ENCODE assay signal across 19 cellular contexts in the genomic region with DNA sequence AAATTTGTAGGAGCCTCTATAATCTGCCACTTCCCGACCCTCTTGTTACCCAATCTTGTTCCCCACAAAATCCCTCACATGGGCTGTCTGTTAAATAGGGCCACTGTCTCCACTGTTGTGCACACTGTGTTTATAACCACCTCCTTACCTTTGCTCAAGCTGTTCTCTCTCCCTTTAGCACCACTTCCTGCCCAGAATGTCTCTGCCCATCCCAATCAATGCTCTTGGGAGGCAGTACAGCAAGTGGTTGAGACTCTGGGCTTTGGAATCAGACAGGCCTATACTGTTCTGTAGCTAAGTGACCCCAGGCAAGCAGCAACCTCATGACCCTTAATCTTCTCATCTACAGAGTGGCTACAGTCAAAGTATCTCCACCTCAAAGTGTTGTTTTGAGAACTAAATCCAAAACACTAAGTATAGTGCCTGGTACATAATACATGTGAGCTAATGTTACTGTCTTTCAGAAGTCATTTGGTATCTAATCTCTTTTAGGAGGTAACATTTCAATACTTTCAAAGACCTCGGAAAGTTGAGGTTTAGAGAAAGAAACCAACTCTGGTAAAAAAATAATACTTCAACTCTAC. TPM values are rescaled to one million over a fixed set of nuclear protein-coding genes. Genes with fewer than 3 reads are reported as not detected.
DNase-seq lines count a peak whose midpoint lies in the region; ATAC-seq and TF ChIP-seq lines count a peak whose summit lies in the region.
"Had no signal": no experiment of that assay in that cellular context is flagged by ENCODE, and none has a peak within 500 bp of the region (broad histone marks: within the 10 kb centered on the region; RNA-seq: fewer than 3 reads in every experiment).

No MANE protein-coding gene starts in this region.

- H3K4me1 ChIP-seq in CD4-positive, CD25-positive, alpha-beta regulatory T cell (ENCODE audit: control insufficient read depth, insufficient read depth, low read length, poor library complexity, severe bottlenecking), result peaks cover 74% of the 10 kb centered on the region
- peaks cover 2% of the 10 kb centered on the region for H3K4me1 ChIP-seq in IMR-90 (ENCODE audit: control insufficient read depth, insufficient read depth, low read length)
- no peaks in the 10 kb centered on the region for H3K4me1 ChIP-seq in mucosa of descending colon (ENCODE audit: low read depth)
- no peaks in the 10 kb centered on the region for H3K4me1 ChIP-seq in vagina
- no peaks in the 10 kb centered on the region for H3K4me1 ChIP-seq in foreskin keratinocyte
- H3K4me1 ChIP-seq: HAP-1, parathyroid adenoma, sigmoid colon, uterus had no signal

- peak in 2 of 3 donors; percentile 26 to 64 for DNase-seq in CD4-positive, CD25-positive, alpha-beta regulatory T cell
- DNase-seq in IMR-90, result no peak
- peak; percentile 47 for DNase-seq in activated CD8-positive, alpha-beta T cell treated with anti-CD3 and anti-CD28 coated beads, Interleukin-2, amount 10 ng/mL, durations not matched to agents 7 days and 5 days
- no peak for DNase-seq in mucosa of descending colon
- no peak for DNase-seq in vagina (ENCODE audit: extremely low spot score in 2 of 2)
- no peak for DNase-seq in foreskin keratinocyte
- DNase-seq in SKM-1 (lab: John Stamatoyannopoulos, UW; ENCODE audit: unreplicated experiment), result no peak
- DNase-seq: activated effector memory CD4-positive, alpha-beta T cell treated with Interleukin-2 at 50 U/mL for 16 hours; heart left ventricle; Kasumi-1; NCI-H1105; NCI-H526 treated with DMSO at 0.1 percent for 48 hours; sigmoid colon; stimulated activated CD4-positive, alpha-beta T cell treated with anti-CD3 and anti-CD28 coated beads, Interleukin-1b, Interleukin-23, amount 100 ng/mL, for 48 hours; uterus had no signal

- H2BK15ac ChIP-seq in IMR-90 (ENCODE audit: low read depth, low read length), result no peak overlapping the region

- dilution Hi-C loops in IMR-90 (cut with HindIII; ENCODE audit: low sequenced_read_pairs, unreplicated experiment), result no loop called here

- TF ChIP-seq RAD21 in IMR-90 (IDR thresholded peaks at IDR 0.05; ENCODE audit: low read length), result no peak

- TF ChIP-seq CTCF in IMR-90 (conservative IDR thresholded peaks at IDR 0.05; ENCODE audit: low read depth, low read length) (no peak), mucosa of descending colon (IDR thresholded peaks at IDR 0.05) (no peak), vagina (IDR thresholded peaks at IDR 0.05) (no peak), foreskin keratinocyte (conservative IDR thresholded peaks at IDR 0.05) (no peak)

- no peaks in the 10 kb centered on the region for H3K9me3 Mint-ChIP-seq in CD4-positive, CD25-positive, alpha-beta regulatory T cell
- no peaks in the 10 kb centered on the region for H3K9me3 Mint-ChIP-seq in activated CD8-positive, alpha-beta T cell treated with anti-CD3 and anti-CD28 coated beads, Interleukin-2, amount 10 ng/mL, durations not matched to agents 7 days and 5 days (ENCODE audit: insufficient read depth)

- no CpG with 5 or more reads among the region's 2 CpGs for WGBS in IMR-90 (ENCODE audit: extremely low coverage in 2 of 2, insufficient read length in 1 of 2), 2 experiments

- peaks cover 33 to 76% (median 50%) of the 10 kb centered on the region in 4 donors for H3K4me1 Mint-ChIP-seq in CD4-positive, CD25-positive, alpha-beta regulatory T cell
- peaks cover 72% of the 10 kb centered on the region for H3K4me1 Mint-ChIP-seq in activated CD8-positive, alpha-beta T cell treated with anti-CD3 and anti-CD28 coated beads, Interleukin-2, amount 10 ng/mL, durations not matched to agents 7 days and 5 days (ENCODE audit: low read depth)

- 0 out of 2 replicates have a peak overlapping the region, but pooled peaks have one; percentile 23 for H3K14ac ChIP-seq in IMR-90 (replicated peaks; ENCODE audit: low read depth, low read length)

- H3K18ac ChIP-seq in IMR-90 (ENCODE audit: low read depth, low read length), result no peak overlapping the region

- H4K91ac ChIP-seq in IMR-90 (ENCODE audit: insufficient read depth, low read depth, low read length), result no peak overlapping the region

- H3K4ac ChIP-seq in IMR-90 (ENCODE audit: low read depth, low read length), result no peak overlapping the region

- no peaks in the 10 kb centered on the region for H3K27me3 Mint-ChIP-seq in CD4-positive, CD25-positive, alpha-beta regulatory T cell
- H3K27me3 Mint-ChIP-seq in activated CD8-positive, alpha-beta T cell treated with anti-CD3 and anti-CD28 coated beads, Interleukin-2, amount 10 ng/mL, durations not matched to agents 7 days and 5 days (ENCODE audit: low read depth), result no peaks in the 10 kb centered on the region

- H2BK20ac ChIP-seq in IMR-90 (ENCODE audit: low read depth, low read length), result no peak overlapping the region

- H3K36me3 ChIP-seq in CD4-positive, CD25-positive, alpha-beta regulatory T cell (ENCODE audit: control insufficient read depth, insufficient read depth, low read length), result no peaks in the 10 kb centered on the region
- H3K36me3 ChIP-seq in IMR-90 (ENCODE audit: control insufficient read depth, insufficient read depth, low read length) (no peaks in the 10 kb centered on the region; the same call in 1 of the 2 replicates), mucosa of descending colon (ENCODE audit: low read depth) (no peaks in the 10 kb centered on the region), vagina (peaks cover 0 to 11% of the 10 kb centered on the region in 2 donors)
- H3K36me3 ChIP-seq: HAP-1, uterus had no signal

- no peak overlapping the region for H4K8ac ChIP-seq in IMR-90 (ENCODE audit: low read depth in 2 of 2, low read length in 2 of 2)

- no peak overlapping the region for H2BK120ac ChIP-seq in IMR-90 (ENCODE audit: low read depth, low read length)

- CTCF ChIA-PET in IMR-90 (lab: Yijun Ruan, JAX), result no interaction called here
- CTCF ChIA-PET in activated CD8-positive, alpha-beta T cell treated with anti-CD3 and anti-CD28 coated beads, Interleukin-2, amount 10 ng/mL, durations not matched to agents 7 days and 5 days (lab: Charles Lee), result interaction anchor here (1.0 to 7.4 kb wide), 6 partner anchors 10 to 301 kb away, joined by 3 to 284 read pairs (median 10); no protein-coding TSS in a partner anchor

- BruUV-seq in IMR-90 (replicated peaks; lab: Mats Ljungman, UMichigan), result no TSS peak

- no peak overlapping the region for H4K5ac ChIP-seq in IMR-90 (ENCODE audit: low read depth, low read length)

- H2AFZ ChIP-seq in IMR-90 (replicated peaks; ENCODE audit: low read length, poor library complexity), result no peak overlapping the region
- H2AFZ ChIP-seq: parathyroid adenoma had no signal

- no peak overlapping the region for H2AK9ac ChIP-seq in IMR-90 (replicated peaks; ENCODE audit: low read depth, low read length, poor library complexity)

- in situ Hi-C loops in IMR-90 (cut with MboI; ENCODE audit: low sequenced_read_pairs), result loop anchor here (10.0 kb wide), 1 partner anchor 407 kb away; no protein-coding TSS in a partner anchor

- POLR2A ChIA-PET in IMR-90 (lab: Charles Lee; ENCODE audit: unreplicated experiment), result no interaction called here
- POLR2A ChIA-PET in activated CD8-positive, alpha-beta T cell treated with anti-CD3 and anti-CD28 coated beads, Interleukin-2, amount 10 ng/mL, durations not matched to agents 7 days and 5 days (lab: Charles Lee), result interaction anchor here (1.0 to 4.4 kb wide), 6 partner anchors 9 to 225 kb away, joined by 3 to 149 read pairs (median 4); partner anchors contain the start of gene SLAIN2

- H3K36me3 Mint-ChIP-seq in CD4-positive, CD25-positive, alpha-beta regulatory T cell, result no peaks in the 10 kb centered on the region
- H3K36me3 Mint-ChIP-seq in activated CD8-positive, alpha-beta T cell treated with anti-CD3 and anti-CD28 coated beads, Interleukin-2, amount 10 ng/mL, durations not matched to agents 7 days and 5 days (ENCODE audit: low read depth), result peaks cover 32% of the 10 kb centered on the region

- H3K4me3 ChIP-seq in CD4-positive, CD25-positive, alpha-beta regulatory T cell (ENCODE audit: low read depth, low read length), result peak overlapping the region; percentile 75
- H3K4me3 ChIP-seq in IMR-90 (ENCODE audit: insufficient read depth, low read depth, low read length) (no peak overlapping the region), mucosa of descending colon (no peak overlapping the region), vagina (no peak overlapping the region)
- H3K4me3 ChIP-seq: HAP-1, heart left ventricle, lung, sigmoid colon, uterus had no signal

- no peaks in the 10 kb centered on the region for H3K27me3 ChIP-seq in CD4-positive, CD25-positive, alpha-beta regulatory T cell (ENCODE audit: control insufficient read depth, insufficient read depth, low read length)
- H3K27me3 ChIP-seq in IMR-90 (ENCODE audit: control insufficient read depth, insufficient read depth, low read length), result no peaks in the 10 kb centered on the region
- H3K27me3 ChIP-seq in vagina, result no peaks in the 10 kb centered on the region
- H3K27me3 ChIP-seq in foreskin keratinocyte, result no peaks in the 10 kb centered on the region
- H3K27me3 ChIP-seq: heart left ventricle, sigmoid colon, uterus had no signal

- no peaks in the 10 kb centered on the region for H4K20me1 ChIP-seq in IMR-90 (ENCODE audit: insufficient read depth, low read length)

- H3K79me1 ChIP-seq in IMR-90 (ENCODE audit: low read depth in 1 of 2, low read length in 2 of 2), result no peaks in the 10 kb centered on the region

- H3K27ac Mint-ChIP-seq in CD4-positive, CD25-positive, alpha-beta regulatory T cell, result peak overlapping the region; percentile 88 to 99 (median 91)
- H3K27ac Mint-ChIP-seq in activated CD8-positive, alpha-beta T cell treated with anti-CD3 and anti-CD28 coated beads, Interleukin-2, amount 10 ng/mL, durations not matched to agents 7 days and 5 days, result peak overlapping the region; percentile 91

- no peak overlapping the region for H2AK5ac ChIP-seq in IMR-90 (ENCODE audit: low read depth, low read length)

- intact Hi-C loops in IMR-90 (cut with micrococcal nuclease) (no loop called here), mucosa of descending colon (cut with DNase I, micrococcal nuclease) (no loop called here), vagina (cut with DNase I) (no loop called here)

- H2BK5ac ChIP-seq in IMR-90 (ENCODE audit: low read depth, low read length, poor library complexity, severe bottlenecking), result no peak overlapping the region

- peak overlapping the region; percentile 80 for H3K27ac ChIP-seq in CD4-positive, CD25-positive, alpha-beta regulatory T cell (ENCODE audit: insufficient read depth, low read length, poor library complexity, severe bottlenecking)
- H3K27ac ChIP-seq in IMR-90 (ENCODE audit: insufficient read depth, low read length) (no peak overlapping the region), vagina (no peak overlapping the region), foreskin keratinocyte (no peak overlapping the region)
- H3K27ac ChIP-seq: parathyroid adenoma, sigmoid colon, uterus had no signal

- no peak overlapping the region for H3K9ac ChIP-seq in IMR-90 (ENCODE audit: low read depth, low read length)
- H3K9ac ChIP-seq: parathyroid adenoma had no signal

- H3K4me2 ChIP-seq in IMR-90 (ENCODE audit: low read depth, low read length), result no peak overlapping the region

- no peaks in the 10 kb centered on the region for H3K9me1 ChIP-seq in IMR-90 (ENCODE audit: insufficient read depth, low read length)

- TF ChIP-seq POLR2A in IMR-90 (IDR thresholded peaks at IDR 0.05; ENCODE audit: low read depth, low read length) (no peak), vagina (IDR thresholded peaks at IDR 0.05) (no peak)

- no peaks in the 10 kb centered on the region for H3K9me3 ChIP-seq in CD4-positive, CD25-positive, alpha-beta regulatory T cell (ENCODE audit: control insufficient read depth in 2 of 2, low read length in 2 of 2)
- H3K9me3 ChIP-seq in IMR-90 (ENCODE audit: control insufficient read depth, insufficient read depth, low read length) (no peaks in the 10 kb centered on the region), mucosa of descending colon (no peaks in the 10 kb centered on the region), vagina (no peaks in the 10 kb centered on the region)
- H3K9me3 ChIP-seq: HAP-1, heart left ventricle, sigmoid colon, uterus had no signal

- peak; percentile 32 to 38 for ATAC-seq in CD4-positive, CD25-positive, alpha-beta regulatory T cell (ENCODE audit: low read depth in 2 of 2)
- ATAC-seq in IMR-90 (ENCODE audit: low read depth) (no peak), mucosa of descending colon (peak; percentile 61), foreskin keratinocyte (no peak), HG02938 (IDR thresholded peaks at IDR 0.05; ENCODE audit: unreplicated experiment) (no peak)
- peak; percentile 50 for ATAC-seq in activated CD8-positive, alpha-beta T cell treated with anti-CD3 and anti-CD28 coated beads, Interleukin-2, amount 10 ng/mL, durations not matched to agents 7 days and 5 days
- ATAC-seq: heart left ventricle had no signal

- H3K23ac ChIP-seq in IMR-90 (ENCODE audit: low read depth, low read length), result no peak overlapping the region

- H3K4me3 Mint-ChIP-seq in CD4-positive, CD25-positive, alpha-beta regulatory T cell, result peak overlapping the region; percentile 61 to 83 (median 78)
- H3K4me3 Mint-ChIP-seq in activated CD8-positive, alpha-beta T cell treated with anti-CD3 and anti-CD28 coated beads, Interleukin-2, amount 10 ng/mL, durations not matched to agents 7 days and 5 days, result peak overlapping the region; percentile 76

- H3K56ac ChIP-seq in IMR-90 (ENCODE audit: extremely low read depth, insufficient read depth, low read length), result no peak overlapping the region

RNA-seq across cellular contexts. Expression of gene TXK, which starts 3.8 kb away (rescaled TPM):
- total RNA-seq in CD4-positive, CD25-positive, alpha-beta regulatory T cell, result 58.0 TPM
- polyA plus RNA-seq in CD4-positive, CD25-positive, alpha-beta regulatory T cell, result 10 to 100 TPM; 38.3 to 77.2 (median 62.7) TPM
- total RNA-seq in IMR-90 (2012; rRNA removed) (not detected in 2 replicates), mucosa of descending colon (1 to 10 TPM; 1.8 to 3.1 (median 2.4) TPM), vagina (8.1 TPM), foreskin keratinocyte (not detected in 2 replicates)
- polyA plus RNA-seq in IMR-90 (2012; rRNA removed) (not detected in 2 replicates), foreskin keratinocyte (not detected in 2 replicates)
- not detected in 2 replicates for polyA plus RNA-seq in IMR-90 (2012; cell fraction: cytosol; rRNA removed)
- polyA plus RNA-seq in IMR-90 (2012; cell fraction: nucleus; rRNA removed; ENCODE audit: low replicate concordance), result 0.09 TPM in 1 of 2 replicates, not detected in the other
- total RNA-seq in activated CD8-positive, alpha-beta T cell treated with anti-CD3 and anti-CD28 coated beads, Interleukin-2, amount 10 ng/mL, durations not matched to agents 7 days and 5 days, result 10 to 100 TPM; 60.6 to 63.6 TPM

Comparison
In these comparisons a context has a peak if more than half of its experiments do, and no peak if none do; other contexts are left out.
1. ATAC-seq: peak in CD4-positive, CD25-positive, alpha-beta regulatory T cell (2 of 2), activated CD8-positive, alpha-beta T cell treated with anti-CD3 and anti-CD28 coated beads, Interleukin-2, amount 10 ng/mL, durations not matched to agents 7 days and 5 days (single experiment) and mucosa of descending colon (single experiment); none in IMR-90 (single experiment), foreskin keratinocyte (single experiment) and HG02938 (single experiment).
2. DNase-seq: peak in CD4-positive, CD25-positive, alpha-beta regulatory T cell (2 of 3) and activated CD8-positive, alpha-beta T cell treated with anti-CD3 and anti-CD28 coated beads, Interleukin-2, amount 10 ng/mL, durations not matched to agents 7 days and 5 days (single experiment); none in IMR-90 (single experiment), mucosa of descending colon (0 of 3), vagina (0 of 2), foreskin keratinocyte (0 of 2) and SKM-1 (single experiment).